Comparison of ENCODE assay signal across 23 cellular contexts in the genomic region with DNA sequence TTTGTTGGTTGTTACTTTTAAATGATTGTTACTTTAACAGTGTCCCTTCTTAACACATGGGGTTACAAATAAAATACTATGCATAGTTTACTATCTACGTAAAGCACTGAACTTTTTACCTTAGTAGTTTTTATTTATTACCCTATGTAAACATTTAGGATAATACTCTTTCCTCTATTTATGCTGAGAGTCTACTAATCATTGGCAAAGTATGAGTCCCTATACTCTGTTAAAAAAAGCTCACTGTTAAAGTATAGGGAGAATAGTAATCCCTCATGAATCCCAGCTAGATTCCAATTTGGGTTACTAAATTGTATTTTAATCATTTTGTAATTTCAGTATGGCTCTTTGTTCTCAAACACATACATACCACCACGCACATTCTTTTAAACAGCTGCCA. TPM values are rescaled to one million over a fixed set of nuclear protein-coding genes. Genes with fewer than 3 reads are reported as not detected.
DNase-seq lines count a peak whose midpoint lies in the region; ATAC-seq and TF ChIP-seq lines count a peak whose summit lies in the region.
"Had no signal": no experiment of that assay in that cellular context is flagged by ENCODE, and none has a peak within 500 bp of the region (broad histone marks: within the 10 kb centered on the region; RNA-seq: fewer than 3 reads in every experiment).

No MANE protein-coding gene starts in this region.

- H3K36me3 ChIP-seq in CD8-positive, alpha-beta T cell (ENCODE audit: insufficient read depth, low read length) = no peaks in the 10 kb centered on the region

- POLR2A ChIA-PET in CD8-positive, alpha-beta T cell (lab: Charles Lee) = no interaction called here

- no peaks in the 10 kb centered on the region for H3K9me3 Mint-ChIP-seq in CD8-positive, alpha-beta T cell
- H3K9me3 Mint-ChIP-seq in HFFc6 = no peaks in the 10 kb centered on the region
- H3K9me3 Mint-ChIP-seq in type B pancreatic cell = no peaks in the 10 kb centered on the region
- no peaks in the 10 kb centered on the region for H3K9me3 Mint-ChIP-seq in activated naive CD4-positive, alpha-beta T cell treated with anti-CD3 and anti-CD28 coated beads for 36 hours
- H3K9me3 Mint-ChIP-seq: CD4-positive, alpha-beta T cell; CD8-positive, alpha-beta memory T cell had no signal

- H3K27ac Mint-ChIP-seq in CD8-positive, alpha-beta T cell = peak overlapping the region; percentile 22
- H3K27ac Mint-ChIP-seq in HFFc6 (peak overlapping the region; percentile 46; the same call in 1 of the 2 replicates), type B pancreatic cell (peak overlapping the region; percentile 18)
- no peak overlapping the region for H3K27ac Mint-ChIP-seq in activated naive CD4-positive, alpha-beta T cell treated with anti-CD3 and anti-CD28 coated beads for 36 hours

- no peak overlapping the region for H3K4me3 Mint-ChIP-seq in CD8-positive, alpha-beta T cell
- H3K4me3 Mint-ChIP-seq in HFFc6 (no peak overlapping the region), type B pancreatic cell (no peak overlapping the region)
- no peak overlapping the region for H3K4me3 Mint-ChIP-seq in activated naive CD4-positive, alpha-beta T cell treated with anti-CD3 and anti-CD28 coated beads for 36 hours
- H3K4me3 Mint-ChIP-seq: CD4-positive, alpha-beta T cell; CD8-positive, alpha-beta memory T cell had no signal

- no peak for ATAC-seq in CD8-positive, alpha-beta T cell
- ATAC-seq: GM12878 had no signal

- no peaks in the 10 kb centered on the region for H3K4me1 Mint-ChIP-seq in CD8-positive, alpha-beta T cell (ENCODE audit: low read depth)
- H3K4me1 Mint-ChIP-seq in HFFc6 (ENCODE audit: low read depth) = no peaks in the 10 kb centered on the region
- peaks cover 14% of the 10 kb centered on the region for H3K4me1 Mint-ChIP-seq in type B pancreatic cell (ENCODE audit: unreplicated experiment)
- H3K4me1 Mint-ChIP-seq in activated naive CD4-positive, alpha-beta T cell treated with anti-CD3 and anti-CD28 coated beads for 36 hours (ENCODE audit: low read depth) = no peaks in the 10 kb centered on the region
- H3K4me1 Mint-ChIP-seq: CD8-positive, alpha-beta memory T cell had no signal

- no peaks in the 10 kb centered on the region for H3K27me3 Mint-ChIP-seq in CD8-positive, alpha-beta T cell (ENCODE audit: low read depth)
- H3K27me3 Mint-ChIP-seq in HFFc6 (ENCODE audit: insufficient read depth) = peaks cover 1% of the 10 kb centered on the region
- no peaks in the 10 kb centered on the region for H3K27me3 Mint-ChIP-seq in type B pancreatic cell
- H3K27me3 Mint-ChIP-seq in activated naive CD4-positive, alpha-beta T cell treated with anti-CD3 and anti-CD28 coated beads for 36 hours (ENCODE audit: low read depth) = no peaks in the 10 kb centered on the region
- H3K27me3 Mint-ChIP-seq: CD4-positive, alpha-beta T cell; CD8-positive, alpha-beta memory T cell had no signal

- DNase-seq in CD8-positive, alpha-beta T cell = no peak
- DNase-seq in HFFc6 = no peak
- no peak for DNase-seq in caudate nucleus (lab: John Stamatoyannopoulos, UW)
- DNase-seq in type B pancreatic cell (ENCODE audit: extremely low spot score, unreplicated experiment) = no peak
- DNase-seq in NCI-H146 (lab: John Stamatoyannopoulos, UW) = no peak
- no peak for DNase-seq in HPDE6-E6E7 (ENCODE audit: extremely low spot score)
- DNase-seq in cerebellar nuclear complex (lab: John Stamatoyannopoulos, UW) = no peak
- no peak for DNase-seq in activated naive CD4-positive, alpha-beta T cell treated with anti-CD3 and anti-CD28 coated beads for 36 hours
- DNase-seq: 8988T; ACHN; CD4-positive, alpha-beta T cell; CD8-positive, alpha-beta memory T cell; COR-L47; DMS 273 treated with DMSO at 0.1 percent for 48 hours; DMS153; DMS53; DMS79; DND-41; EL; GDM1 had no signal

- no peak overlapping the region for H3K27ac ChIP-seq in CD8-positive, alpha-beta T cell (ENCODE audit: low read depth, low read length)
- H3K27ac ChIP-seq in caudate nucleus (ENCODE audit: low read depth, low read length) = peak overlapping the region; percentile 40
- H3K27ac ChIP-seq: BLaER1 treated with 17β-estradiol and CSF1 and Interleukin-3, amounts not matched to agents 10 nM and 100 nM; C4-2B had no signal

- H3K4me1 ChIP-seq in CD8-positive, alpha-beta T cell (ENCODE audit: insufficient read depth, low read length) = no peaks in the 10 kb centered on the region
- H3K4me1 ChIP-seq: BLaER1 treated with 17β-estradiol and CSF1 and Interleukin-3, amounts not matched to agents 10 nM and 100 nM had no signal

- no peaks in the 10 kb centered on the region for H3K27me3 ChIP-seq in CD8-positive, alpha-beta T cell (ENCODE audit: insufficient read depth, low read length)
- H3K27me3 ChIP-seq: BLaER1 treated with 17β-estradiol and CSF1 and Interleukin-3, amounts not matched to agents 10 nM and 100 nM had no signal

- H3K4me3 ChIP-seq in CD8-positive, alpha-beta T cell (ENCODE audit: low read depth, low read length) = no peak overlapping the region
- H3K4me3 ChIP-seq: BLaER1 treated with 17β-estradiol and CSF1 and Interleukin-3, amounts not matched to agents 10 nM and 100 nM; GM12878 had no signal

- CTCF ChIA-PET in CD8-positive, alpha-beta T cell (lab: Charles Lee) = interaction anchor here (0.9 to 1.3 kb wide), 3 partner anchors 15 to 73 kb away, joined by 3 to 4 read pairs (median 3); no protein-coding TSS in a partner anchor
- CTCF ChIA-PET in activated naive CD4-positive, alpha-beta T cell treated with anti-CD3 and anti-CD28 coated beads for 36 hours (lab: Charles Lee) = interaction anchor here (0.7 to 1.2 kb wide), 2 partner anchors 19 to 67 kb away, joined by 3 to 4 read pairs; no protein-coding TSS in a partner anchor

- H3K36me3 Mint-ChIP-seq in CD8-positive, alpha-beta T cell = peaks cover 27% of the 10 kb centered on the region
- H3K36me3 Mint-ChIP-seq in HFFc6 (ENCODE audit: low read depth) (peaks cover 24% of the 10 kb centered on the region), type B pancreatic cell (peaks cover 16% of the 10 kb centered on the region)
- H3K36me3 Mint-ChIP-seq in activated naive CD4-positive, alpha-beta T cell treated with anti-CD3 and anti-CD28 coated beads for 36 hours (ENCODE audit: low read depth) = peaks cover 6% of the 10 kb centered on the region

- no peak for TF ChIP-seq CTCF in CD8-positive, alpha-beta T cell (IDR thresholded peaks at IDR 0.05)
- TF ChIP-seq CTCF in HFFc6 (IDR thresholded peaks at IDR 0.05) = no peak
- no peak for TF ChIP-seq CTCF in type B pancreatic cell (conservative IDR thresholded peaks at IDR 0.05)

- intact Hi-C loops in CD8-positive, alpha-beta T cell (cut with DNase I, micrococcal nuclease) = no loop called here
- intact Hi-C loops in activated naive CD4-positive, alpha-beta T cell treated with anti-CD3 and anti-CD28 coated beads for 36 hours (cut with micrococcal nuclease) = no loop called here

- H3K9me3 ChIP-seq in CD8-positive, alpha-beta T cell (ENCODE audit: low read length) = no peaks in the 10 kb centered on the region
- H3K9me3 ChIP-seq: BLaER1 treated with 17β-estradiol and CSF1 and Interleukin-3, amounts not matched to agents 10 nM and 100 nM had no signal

RNA-seq across cellular contexts. Expression of a gene that starts 32.7 kb away (rescaled TPM):
- 1 to 10 TPM; 4.7 to 5.5 TPM for total RNA-seq in CD8-positive, alpha-beta T cell
- 10 to 100 TPM; 20.1 to 32.3 (median 29.3) TPM for total RNA-seq in HFFc6 (2021; fragmentation: NEBNext Ultra II Directional; extraction: Animal tissue kit (Norgen Biotek cat#: 25700))
- 27.5 and 35.1 TPM in 2 replicates for total RNA-seq in type B pancreatic cell (ENCODE audit: low replicate concordance)
- total RNA-seq in activated naive CD4-positive, alpha-beta T cell treated with anti-CD3 and anti-CD28 coated beads for 36 hours = 10 to 100 TPM; 27.7 to 29.2 TPM

RNA-seq across cellular contexts. Expression of a gene that starts 32.9 kb away (rescaled TPM):
- total RNA-seq in CD8-positive, alpha-beta T cell = 10 to 100 TPM; 14.4 to 15.8 TPM
- 10 to 100 TPM; 17.7 to 20.5 (median 18.2) TPM for total RNA-seq in HFFc6 (2021; fragmentation: NEBNext Ultra II Directional; extraction: Animal tissue kit (Norgen Biotek cat#: 25700))
- 15.2 and 19.8 TPM in 2 replicates for total RNA-seq in type B pancreatic cell (ENCODE audit: low replicate concordance)
- total RNA-seq in activated naive CD4-positive, alpha-beta T cell treated with anti-CD3 and anti-CD28 coated beads for 36 hours = 1 to 10 TPM; 8.7 to 9.1 TPM

RNA-seq across cellular contexts. Expression of a gene that starts 41.8 kb away (rescaled TPM):
- total RNA-seq in CD8-positive, alpha-beta T cell = 1 to 10 TPM; 3.6 TPM
- 1 to 10 TPM; 4.0 to 4.7 (median 4.3) TPM for total RNA-seq in HFFc6 (2021; fragmentation: NEBNext Ultra II Directional; extraction: Animal tissue kit (Norgen Biotek cat#: 25700))
- total RNA-seq in type B pancreatic cell (ENCODE audit: low replicate concordance) = 9.3 and 12.9 TPM in 2 replicates
- total RNA-seq in activated naive CD4-positive, alpha-beta T cell treated with anti-CD3 and anti-CD28 coated beads for 36 hours = 10 to 100 TPM; 14.9 to 17.1 TPM

RNA-seq across cellular contexts. Expression of a gene that starts 41.8 kb away (rescaled TPM):
- total RNA-seq in CD8-positive, alpha-beta T cell = 10 to 100 TPM; 22.6 to 27.3 TPM
- 10 to 100 TPM; 68.9 to 97.7 (median 90.2) TPM for total RNA-seq in HFFc6 (2021; fragmentation: NEBNext Ultra II Directional; extraction: Animal tissue kit (Norgen Biotek cat#: 25700))
- total RNA-seq in type B pancreatic cell (ENCODE audit: low replicate concordance) = 41.4 and 43.1 TPM in 2 replicates
- total RNA-seq in activated naive CD4-positive, alpha-beta T cell treated with anti-CD3 and anti-CD28 coated beads for 36 hours = 10 to 100 TPM in 1 of 2 experiments, 1 to 10 TPM in 1; 7.7 to 10.2 TPM
